Comparison of ENCODE assay signal across 22 cellular contexts in genomic region chr4:181219783-181220416, GRCh38.
"Had no signal": no experiment of that assay in that cellular context is flagged by ENCODE, and none has a peak within 500 bp of the region (broad histone marks: within the 10 kb centered on the region; RNA-seq: fewer than 3 reads in every experiment).

No MANE protein-coding gene starts in this region.

- H3K27me3 Mint-ChIP-seq: activated B cell treated with CpG ODN at 0.5 μM for 24 hours; activated CD4-positive, alpha-beta memory T cell treated with anti-CD3 and anti-CD28 coated beads for 36 hours; activated naive CD4-positive, alpha-beta T cell treated with anti-CD3 and anti-CD28 coated beads, Interleukin-2, amount 10 ng/mL, durations not matched to agents 7 days and 5 days; naive thymus-derived CD4-positive, alpha-beta T cell; progenitor cell of endocrine pancreas; stimulated activated memory B cell treated with anti-CD40 and anti-IgM and Interleukin-4, amounts not matched to agents 10 μg/mL and 1 μg/mL and 100 μg/mL, for 72 hours had no signal

- DNase-seq: activated B cell treated with CpG ODN at 0.5 μM for 24 hours; activated CD4-positive, alpha-beta memory T cell treated with anti-CD3 and anti-CD28 coated beads for 36 hours; activated CD4-positive, alpha-beta T cell treated with anti-CD3 and anti-CD28 coated beads for 4 hours; activated effector memory CD4-positive, alpha-beta T cell treated with anti-CD3 and anti-CD28 coated beads, Interleukin-2, amount 50 U/mL, for 16 hours; activated naive CD4-positive, alpha-beta T cell treated with anti-CD3 and anti-CD28 coated beads, Interleukin-2, amount 10 ng/mL, durations not matched to agents 7 days and 5 days; amygdala; cortex of kidney; foreskin fibroblast; heart right ventricle; kidney; lower lobe of right lung; naive thymus-derived CD4-positive, alpha-beta T cell; retina; sigmoid colon; stimulated activated CD4-positive, alpha-beta T cell treated with anti-CD3 and anti-CD28 coated beads, Interleukin-15, amount 100 ng/mL, for 24 hours; T1000; transverse colon had no signal

- H3K36me3 Mint-ChIP-seq: activated CD4-positive, alpha-beta memory T cell treated with anti-CD3 and anti-CD28 coated beads for 36 hours; activated naive CD4-positive, alpha-beta T cell treated with anti-CD3 and anti-CD28 coated beads, Interleukin-2, amount 10 ng/mL, durations not matched to agents 7 days and 5 days; naive thymus-derived CD4-positive, alpha-beta T cell; stimulated activated memory B cell treated with anti-CD40 and anti-IgM and Interleukin-4, amounts not matched to agents 10 μg/mL and 1 μg/mL and 100 μg/mL, for 72 hours had no signal

- H3K4me1 Mint-ChIP-seq: activated B cell treated with CpG ODN at 0.5 μM for 24 hours; activated naive CD4-positive, alpha-beta T cell treated with anti-CD3 and anti-CD28 coated beads, Interleukin-2, amount 10 ng/mL, durations not matched to agents 7 days and 5 days; naive thymus-derived CD4-positive, alpha-beta T cell; stimulated activated memory B cell treated with anti-CD40 and anti-IgM and Interleukin-4, amounts not matched to agents 10 μg/mL and 1 μg/mL and 100 μg/mL, for 72 hours had no signal

- H3K4me1 ChIP-seq: heart right ventricle, lower lobe of right lung, sigmoid colon, transverse colon had no signal

- H3K4me3 Mint-ChIP-seq: activated B cell treated with CpG ODN at 0.5 μM for 24 hours; activated CD4-positive, alpha-beta memory T cell treated with anti-CD3 and anti-CD28 coated beads for 36 hours; activated naive CD4-positive, alpha-beta T cell treated with anti-CD3 and anti-CD28 coated beads, Interleukin-2, amount 10 ng/mL, durations not matched to agents 7 days and 5 days; naive thymus-derived CD4-positive, alpha-beta T cell; stimulated activated memory B cell treated with anti-CD40 and anti-IgM and Interleukin-4, amounts not matched to agents 10 μg/mL and 1 μg/mL and 100 μg/mL, for 72 hours had no signal

- H3K4me3 ChIP-seq: cardiac muscle cell, heart right ventricle, lower lobe of right lung, sigmoid colon, smooth muscle cell, transverse colon had no signal

- H3K36me3 ChIP-seq: cardiac muscle cell, heart right ventricle, lower lobe of right lung, sigmoid colon, transverse colon had no signal

- H3K9me3 ChIP-seq: heart right ventricle, lower lobe of right lung, sigmoid colon, transverse colon had no signal

- H3K27ac Mint-ChIP-seq: activated B cell treated with CpG ODN at 0.5 μM for 24 hours; activated CD4-positive, alpha-beta memory T cell treated with anti-CD3 and anti-CD28 coated beads for 36 hours; activated naive CD4-positive, alpha-beta T cell treated with anti-CD3 and anti-CD28 coated beads, Interleukin-2, amount 10 ng/mL, durations not matched to agents 7 days and 5 days; naive thymus-derived CD4-positive, alpha-beta T cell; progenitor cell of endocrine pancreas; stimulated activated memory B cell treated with anti-CD40 and anti-IgM and Interleukin-4, amounts not matched to agents 10 μg/mL and 1 μg/mL and 100 μg/mL, for 72 hours had no signal

- H3K4me2 ChIP-seq: smooth muscle cell had no signal

- H3K27me3 ChIP-seq: cardiac muscle cell, heart right ventricle, sigmoid colon, transverse colon had no signal

- H3K27ac ChIP-seq: cardiac muscle cell, heart right ventricle, lower lobe of right lung, sigmoid colon, transverse colon had no signal

- H3K9me3 Mint-ChIP-seq: activated CD4-positive, alpha-beta memory T cell treated with anti-CD3 and anti-CD28 coated beads for 36 hours; activated naive CD4-positive, alpha-beta T cell treated with anti-CD3 and anti-CD28 coated beads, Interleukin-2, amount 10 ng/mL, durations not matched to agents 7 days and 5 days; stimulated activated memory B cell treated with anti-CD40 and anti-IgM and Interleukin-4, amounts not matched to agents 10 μg/mL and 1 μg/mL and 100 μg/mL, for 72 hours had no signal

- ATAC-seq: heart right ventricle; left lobe of liver; lower lobe of right lung; naive thymus-derived CD4-positive, alpha-beta T cell; stimulated activated memory B cell treated with anti-CD40 and anti-IgM and Interleukin-4, amounts not matched to agents 10 μg/mL and 1 μg/mL and 100 μg/mL, for 72 hours had no signal
